In genomic region chr14:67940894-67941455, GRCh38 we compare ENCODE assay signal across 8 cellular contexts.
DNase-seq lines count a peak whose midpoint lies in the region; ATAC-seq, FAIRE-seq and TF ChIP-seq lines count a peak whose summit lies in the region.

No MANE protein-coding gene starts in this region.

- H3K4me1 ChIP-seq in adipocyte (ENCODE audit: control insufficient read depth, insufficient read depth, low read length), result peaks cover 75% of the 10 kb centered on the region
- peaks cover 0 to 49% (median 23%) of the 10 kb centered on the region in 12 donors for H3K4me1 ChIP-seq in heart left ventricle

- H3K4me3 ChIP-seq in adipocyte (ENCODE audit: low read length), result peak overlapping the region; percentile 56
- H3K4me3 ChIP-seq in heart left ventricle, result no peak overlapping the region

- peak overlapping the region; percentile 91 for H3K9ac ChIP-seq in adipocyte (ENCODE audit: low read length)

- TF ChIP-seq POLR2A in heart left ventricle (IDR thresholded peaks at IDR 0.05), result no peak

- no peaks in the 10 kb centered on the region for H3K36me3 ChIP-seq in adipocyte (ENCODE audit: control insufficient read depth, insufficient read depth, low read length, severe bottlenecking)
- no peaks in the 10 kb centered on the region for H3K36me3 ChIP-seq in heart left ventricle

- no peaks in the 10 kb centered on the region for H3K9me3 Mint-ChIP-seq in activated CD4-positive, alpha-beta T cell treated with anti-CD3 and anti-CD28 coated beads, Interleukin-2, amount 10 ng/mL, durations not matched to agents 24 days and 14 days

- DNase-seq in adipocyte (ENCODE audit: low read depth), result peak; percentile 91
- peak in 1 of 5 donors; percentile 34 for DNase-seq in heart left ventricle
- no peak for DNase-seq in sciatic nerve (ENCODE audit: low spot score)
- DNase-seq in hippocampal formation (lab: John Stamatoyannopoulos, UW), result no peak
- no peak for DNase-seq in stimulated activated CD4-positive, alpha-beta T cell treated with anti-CD3 and anti-CD28 coated beads, Interleukin-4, amount 100 ng/mL, for 4 hours
- no peak for DNase-seq in stimulated activated CD4-positive, alpha-beta T cell treated with anti-CD3 and anti-CD28 coated beads, Interleukin-4, amount 100 ng/mL, for 1 hour
- no peak for DNase-seq in activated CD4-positive, alpha-beta T cell treated with anti-CD3 and anti-CD28 coated beads, Interleukin-2, amount 10 ng/mL, durations not matched to agents 24 days and 14 days

- H3K27me3 ChIP-seq in adipocyte (replicated peaks; ENCODE audit: control insufficient read depth, insufficient read depth, low read length) (no peaks in the 10 kb centered on the region), heart left ventricle (no peaks in the 10 kb centered on the region)

- intact Hi-C loops in heart left ventricle (cut with DNase I) (loop anchor here in 9 of 10 donors (5.0 to 10.0 kb wide), 7 partner anchors 204 to 901 kb away; no protein-coding TSS in a partner anchor), sciatic nerve (cut with DNase I) (no loop called here)
- intact Hi-C loops in activated CD4-positive, alpha-beta T cell treated with anti-CD3 and anti-CD28 coated beads, Interleukin-2, amount 10 ng/mL, durations not matched to agents 24 days and 14 days (cut with micrococcal nuclease), result loop anchor here (5.0 kb wide), 2 partner anchors 306 to 901 kb away; no protein-coding TSS in a partner anchor

- H3K27me3 Mint-ChIP-seq in activated CD4-positive, alpha-beta T cell treated with anti-CD3 and anti-CD28 coated beads, Interleukin-2, amount 10 ng/mL, durations not matched to agents 24 days and 14 days, result peaks cover 4% of the 10 kb centered on the region

- no peaks in the 10 kb centered on the region for H3K4me1 Mint-ChIP-seq in activated CD4-positive, alpha-beta T cell treated with anti-CD3 and anti-CD28 coated beads, Interleukin-2, amount 10 ng/mL, durations not matched to agents 24 days and 14 days

- ATAC-seq in heart left ventricle, result peak; percentile 57 to 75 (median 72)
- ATAC-seq in sciatic nerve, result peak; percentile 92

- peak; percentile 100 for FAIRE-seq in G401.6 (lab: Jason Lieb, UNC)

- WGBS in heart left ventricle, 4 donors, result 37 to 47% (median 40%) methylated on average over 3 of the region's 3 CpGs

- H3K27ac ChIP-seq in heart left ventricle, result peak overlapping the region; percentile 44 to 82 (median 72)

- H3K4me3 Mint-ChIP-seq in activated CD4-positive, alpha-beta T cell treated with anti-CD3 and anti-CD28 coated beads, Interleukin-2, amount 10 ng/mL, durations not matched to agents 24 days and 14 days, result no peak overlapping the region

- H3K36me3 Mint-ChIP-seq in activated CD4-positive, alpha-beta T cell treated with anti-CD3 and anti-CD28 coated beads, Interleukin-2, amount 10 ng/mL, durations not matched to agents 24 days and 14 days (ENCODE audit: low read depth), result no peaks in the 10 kb centered on the region

- no peak overlapping the region for H3K27ac Mint-ChIP-seq in activated CD4-positive, alpha-beta T cell treated with anti-CD3 and anti-CD28 coated beads, Interleukin-2, amount 10 ng/mL, durations not matched to agents 24 days and 14 days

- no peak for TF ChIP-seq CTCF in heart left ventricle (IDR thresholded peaks at IDR 0.05)

- H3K9me3 ChIP-seq in adipocyte (ENCODE audit: control insufficient read depth, low read length) (no peaks in the 10 kb centered on the region), heart left ventricle (no peaks in the 10 kb centered on the region)
